Comparison of ENCODE assay signal across 19 cellular contexts in the genomic region with DNA sequence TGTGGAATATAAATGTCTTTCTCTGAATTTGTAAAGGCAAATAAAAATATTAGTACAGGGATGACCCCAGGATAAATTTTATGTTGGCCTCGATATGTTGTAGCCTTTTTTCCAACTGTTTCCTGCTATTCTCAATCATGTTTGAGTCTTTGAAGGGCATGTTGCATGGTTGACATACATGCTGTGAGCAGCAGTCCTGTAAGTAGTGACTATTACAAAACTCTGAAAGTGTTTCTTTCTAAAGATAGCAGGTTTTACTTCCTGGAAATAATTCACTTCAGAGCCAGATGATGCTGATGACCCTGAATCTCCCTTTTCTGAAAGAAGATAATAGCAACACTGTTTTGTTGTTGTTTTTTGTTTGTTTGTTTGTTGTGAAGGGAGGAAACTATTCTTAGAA.
"Had no signal": no experiment of that assay in that cellular context is flagged by ENCODE, and none has a peak within 500 bp of the region (broad histone marks: within the 10 kb centered on the region; RNA-seq: fewer than 3 reads in every experiment).

No MANE protein-coding gene starts in this region.

- H3K4me1 ChIP-seq: testis, upper lobe of right lung, vagina had no signal

- H3K9me3 ChIP-seq: esophagus muscularis mucosa, mucosa of descending colon, testis, tibial nerve, upper lobe of right lung, vagina had no signal

- H3K79me2 ChIP-seq: hepatocyte had no signal

- DNase-seq: effector memory CD4-positive, alpha-beta T cell; foreskin fibroblast; head of caudate nucleus; left colon; mucosa of descending colon; naive thymus-derived CD8-positive, alpha-beta T cell; posterior cingulate gyrus; stimulated activated CD4-positive, alpha-beta T cell treated with anti-CD3 and anti-CD28 coated beads, Interleukin-2, amount 100 ng/mL, for 24 hours; stimulated activated CD4-positive, alpha-beta T cell treated with anti-CD3 and anti-CD28 coated beads, Interleukin-4, amount 100 ng/mL, for 4 hours; stimulated activated naive B cell treated with anti-CD40 and anti-IgM and Interleukin-4, amounts not matched to agents 10 μg/mL and 1 μg/mL and 100 μg/mL, for 72 hours; stimulated activated naive CD8-positive, alpha-beta T cell treated with anti-CD3 and anti-CD28 coated beads, Interleukin-15, amount 100 ng/mL, for 72 hours; testis; upper lobe of right lung had no signal

- H3K36me3 ChIP-seq: esophagus muscularis mucosa, tibial nerve, upper lobe of right lung, vagina had no signal

- H3K27ac ChIP-seq: epithelial cell of prostate, testis, tibial nerve, upper lobe of right lung, vagina had no signal

- H3K4me2 ChIP-seq: hepatocyte had no signal

- H2AFZ ChIP-seq: hepatocyte had no signal

- ATAC-seq: left colon; mucosa of descending colon; naive thymus-derived CD8-positive, alpha-beta T cell; sciatic nerve; stimulated activated naive B cell treated with anti-CD40 and anti-IgM and Interleukin-4, amounts not matched to agents 10 μg/mL and 1 μg/mL and 100 μg/mL, for 72 hours; stimulated activated naive CD8-positive, alpha-beta T cell treated with anti-CD3 and anti-CD28 coated beads, Interleukin-15, amount 100 ng/mL, for 72 hours; upper lobe of right lung had no signal

- H3K27me3 ChIP-seq: esophagus muscularis mucosa, hepatocyte, testis, tibial nerve, upper lobe of right lung, vagina had no signal

- H3K4me3 ChIP-seq: esophagus muscularis mucosa, hepatocyte, mucosa of descending colon, testis, tibial nerve, upper lobe of right lung, vagina had no signal
